Comparison of ENCODE assay signal across 12 cellular contexts in the genomic region with DNA sequence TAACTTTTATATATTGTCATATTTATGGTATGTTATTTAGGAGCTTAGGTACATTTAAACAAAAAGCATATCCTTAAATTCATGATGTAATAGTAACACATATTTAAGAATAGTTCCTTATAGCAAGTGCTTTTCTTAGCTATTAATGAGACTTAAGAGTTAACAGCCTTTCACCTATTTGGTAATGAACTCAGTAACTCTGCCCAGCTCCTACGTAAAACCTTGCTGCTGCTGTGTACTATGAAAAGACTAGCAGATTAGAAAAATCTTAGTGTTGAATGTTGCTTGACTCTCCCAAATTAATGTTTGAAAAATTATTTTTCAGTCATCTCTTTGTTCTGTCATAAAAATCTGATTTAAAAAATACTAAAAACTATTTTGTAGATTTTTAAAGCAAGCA.
"Had no signal": no experiment of that assay in that cellular context is flagged by ENCODE, and none has a peak within 500 bp of the region (broad histone marks: within the 10 kb centered on the region; RNA-seq: fewer than 3 reads in every experiment).

No MANE protein-coding gene starts in this region.

- H3K27ac Mint-ChIP-seq: activated naive CD8-positive, alpha-beta T cell treated with anti-CD3 and anti-CD28 coated beads for 36 hours; activated T-cell treated with anti-CD3 and anti-CD28 coated beads, Interleukin-2, amount 50 U/mL, for 24 hours; natural killer cell had no signal

- H3K9me3 ChIP-seq: breast epithelium, testis, upper lobe of right lung had no signal

- H3K27me3 Mint-ChIP-seq: activated naive CD8-positive, alpha-beta T cell treated with anti-CD3 and anti-CD28 coated beads for 36 hours; activated T-cell treated with anti-CD3 and anti-CD28 coated beads, Interleukin-2, amount 50 U/mL, for 24 hours had no signal

- H3K27me3 ChIP-seq: breast epithelium, testis, upper lobe of right lung had no signal

- DNase-seq: activated CD4-positive, alpha-beta T cell treated with anti-CD3 and anti-CD28 coated beads, Interleukin-2, amount 50 U/mL, for 4 hours; activated effector memory CD4-positive, alpha-beta T cell treated with Interleukin-2 at 50 U/mL for 16 hours; activated naive CD8-positive, alpha-beta T cell treated with anti-CD3 and anti-CD28 coated beads for 36 hours; activated T-cell treated with anti-CD3 and anti-CD28 coated beads, Interleukin-2, amount 50 U/mL, for 24 hours; natural killer cell; stimulated activated CD4-positive, alpha-beta T cell treated with anti-CD3 and anti-CD28 coated beads, Interleukin-12 subunit alpha, Interleukin-12 subunit beta, amount 100 ng/mL, for 4 hours; stimulated activated CD4-positive, alpha-beta T cell treated with anti-CD3 and anti-CD28 coated beads, Interleukin-2, amount 100 ng/mL, for 48 hours; stimulated activated naive CD8-positive, alpha-beta T cell treated with anti-CD3 and anti-CD28 coated beads, Interleukin-15, Interleukin-2, amounts not matched to agents 100 U/mL and 50 U/mL, for 24 hours; testis; upper lobe of right lung had no signal

- H3K27ac ChIP-seq: breast epithelium, testis, upper lobe of right lung had no signal

- H3K4me1 ChIP-seq: breast epithelium, testis had no signal

- ATAC-seq: natural killer cell; sciatic nerve; stimulated activated naive CD8-positive, alpha-beta T cell treated with anti-CD3 and anti-CD28 coated beads, Interleukin-15, Interleukin-2, amounts not matched to agents 100 U/mL and 50 U/mL, for 24 hours; upper lobe of right lung had no signal

- H3K9me3 Mint-ChIP-seq: activated naive CD8-positive, alpha-beta T cell treated with anti-CD3 and anti-CD28 coated beads for 36 hours; activated T-cell treated with anti-CD3 and anti-CD28 coated beads, Interleukin-2, amount 50 U/mL, for 24 hours; natural killer cell had no signal

- H3K4me3 ChIP-seq: breast epithelium, testis, upper lobe of right lung had no signal

- H3K4me3 Mint-ChIP-seq: activated naive CD8-positive, alpha-beta T cell treated with anti-CD3 and anti-CD28 coated beads for 36 hours; activated T-cell treated with anti-CD3 and anti-CD28 coated beads, Interleukin-2, amount 50 U/mL, for 24 hours; natural killer cell had no signal
